ENCODE assay signal across 8 cellular contexts in the genomic region with DNA sequence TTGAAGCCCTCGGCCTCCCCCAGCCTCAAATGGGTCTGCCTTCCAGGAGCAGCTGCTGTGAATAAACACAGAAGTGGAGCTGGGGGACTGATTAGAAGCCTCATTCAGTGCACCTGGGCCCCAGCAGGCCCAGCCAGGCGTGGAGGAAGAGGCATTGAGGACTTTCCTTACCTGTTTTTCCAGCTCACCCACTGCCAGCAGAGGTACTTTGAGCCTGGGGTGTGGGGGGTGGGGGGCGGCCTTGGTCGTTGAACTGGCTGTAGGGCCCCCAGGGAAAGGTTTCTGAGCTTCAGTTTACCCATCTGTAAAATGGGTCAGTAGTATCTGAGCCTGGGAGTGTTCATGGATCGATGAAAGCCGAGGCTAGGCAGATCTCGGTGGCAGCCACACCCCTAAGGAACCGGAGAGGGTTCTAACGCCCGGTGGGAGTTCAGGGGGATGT. TPM values are rescaled to one million over a fixed set of nuclear protein-coding genes. Genes with fewer than 3 reads are reported as not detected.
A peak's percentile ranks its signal among the peaks of the same experiment; 100 is the strongest.
DNase-seq lines count a peak whose midpoint lies in the region; ATAC-seq lines count a peak whose summit lies in the region.

No MANE protein-coding gene starts in this region.

- H3K27ac ChIP-seq in substantia nigra (ENCODE audit: low read depth, low read length, poor library complexity, severe bottlenecking), result peak overlapping the region; percentile 91

- H3K4me3 ChIP-seq in iPS-18c (ENCODE audit: insufficient read depth, low read depth, low read length), result peak overlapping the region; percentile 91

- no peak overlapping the region for H3K27ac Mint-ChIP-seq in T-cell

- POLR2A ChIA-PET in T-cell (lab: Charles Lee), result interaction anchor here in 1 of 2 donors (0.5 kb wide), 1 partner anchor 1590 kb away, joined by 7 read pairs; no protein-coding TSS in a partner anchor

- H3K4me1 Mint-ChIP-seq in T-cell, result peaks cover 31 to 45% (median 32%) of the 10 kb centered on the region in 3 donors

- H3K36me3 Mint-ChIP-seq in T-cell, result peaks cover 16% of the 10 kb centered on the region

- ATAC-seq in T-cell (replicated peaks in 1 of 4), result no peak

- no peaks in the 10 kb centered on the region for H3K27me3 Mint-ChIP-seq in T-cell

- no peaks in the 10 kb centered on the region for H3K9me3 Mint-ChIP-seq in T-cell

- peak; percentile 59 for DNase-seq in activated CD8-positive, alpha-beta memory T cell treated with anti-CD3 and anti-CD28 coated beads for 24 hours
- DNase-seq in activated CD8-positive, alpha-beta memory T cell treated with anti-CD3 and anti-CD28 coated beads, Interleukin-2, amount 50 U/mL, for 4 hours, result no peak
- DNase-seq in T-cell (no peak), substantia nigra (lab: John Stamatoyannopoulos, UW) (no peak), medulla oblongata (ENCODE audit: extremely low spot score) (no peak), DMS153 treated with DMSO at 0.1 percent for 48 hours (lab: John Stamatoyannopoulos, UW; ENCODE audit: unreplicated experiment) (no peak), retina (no peak)

- H3K4me3 Mint-ChIP-seq in T-cell, result peak overlapping the region; percentile 84 to 94 (median 87)

- H3K9me3 ChIP-seq in iPS-18c (ENCODE audit: control insufficient read depth, insufficient read depth, low read length), result no peaks in the 10 kb centered on the region

- CTCF ChIA-PET in T-cell (lab: Charles Lee), result interaction anchor here (0.6 kb wide), 2 partner anchors 17 to 57 kb away, joined by 3 read pairs; no protein-coding TSS in a partner anchor

RNA-seq across cellular contexts. Expression of gene CERS4, which starts 1.5 kb away (rescaled TPM):
- 10 to 100 TPM; 23.1 to 46.9 (median 29.0) TPM for total RNA-seq in T-cell
